ENCODE assay signal across 11 cellular contexts in the genomic region with DNA sequence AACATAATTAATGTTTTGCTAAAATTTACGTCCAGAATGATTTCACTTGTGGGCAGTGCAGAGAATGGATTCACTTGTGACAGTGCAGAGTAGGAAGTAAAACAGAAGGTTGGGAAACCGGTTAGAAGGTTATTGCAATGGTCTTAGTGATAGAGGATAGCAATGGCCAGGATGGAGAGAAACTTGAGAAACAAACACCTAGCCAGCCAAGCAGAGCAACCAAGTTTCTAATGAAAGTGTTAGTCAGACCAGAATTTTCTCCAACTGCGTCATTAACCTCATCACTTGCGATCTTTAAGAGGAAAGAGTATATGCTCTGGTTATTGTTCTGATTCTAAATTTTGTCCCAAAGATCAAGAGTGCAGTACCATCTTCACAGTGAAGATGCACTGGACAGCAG. TPM values are rescaled to one million over a fixed set of nuclear protein-coding genes. Genes with fewer than 3 reads are reported as not detected.
A peak's percentile ranks its signal among the peaks of the same experiment; 100 is the strongest.
DNase-seq lines count a peak whose midpoint lies in the region; ATAC-seq and TF ChIP-seq lines count a peak whose summit lies in the region.
"Had no signal": no experiment of that assay in that cellular context is flagged by ENCODE, and none has a peak within 500 bp of the region (broad histone marks: within the 10 kb centered on the region; RNA-seq: fewer than 3 reads in every experiment).

No MANE protein-coding gene starts in this region.

- CTCF ChIA-PET in RWPE1 (lab: Yijun Ruan, JAX) = no interaction called here

- intact Hi-C loops in thyroid gland (cut with DNase I) = no loop called here

- 92% methylated on average over 4 of the region's 4 CpGs for WGBS in thyroid gland, 2 donors

- no peaks in the 10 kb centered on the region for H3K27me3 ChIP-seq in thyroid gland
- H3K27me3 ChIP-seq: transverse colon had no signal

- H3K4me3 ChIP-seq in thyroid gland (replicated peaks in 1 of 3) = no peak overlapping the region
- H3K4me3 ChIP-seq: transverse colon had no signal

- ATAC-seq in GM19372 (IDR thresholded peaks at IDR 0.05; ENCODE audit: low read depth, unreplicated experiment) = peak; percentile 45
- ATAC-seq in HG02798 (IDR thresholded peaks at IDR 0.05; ENCODE audit: poor library complexity, unreplicated experiment) = peak; percentile 57
- ATAC-seq in HG03521 (IDR thresholded peaks at IDR 0.05; ENCODE audit: unreplicated experiment) = peak; percentile 61

- DNase-seq in CD1c-positive myeloid dendritic cell (ENCODE audit: extremely low spot score) = peak; percentile 45
- no peak for DNase-seq in thyroid gland
- DNase-seq in NCI-H526 (lab: John Stamatoyannopoulos, UW) = no peak
- no peak for DNase-seq in NCI-H82 (lab: John Stamatoyannopoulos, UW)
- DNase-seq in RWPE1 (ENCODE audit: low spot score) = no peak
- DNase-seq: activated T-cell treated with anti-CD3 and anti-CD28 coated beads, Interleukin-2, amount 50 U/mL, for 48 hours; transverse colon had no signal

- TF ChIP-seq CTCF in thyroid gland (IDR thresholded peaks at IDR 0.05) = no peak
- no peak for TF ChIP-seq CTCF in RWPE1 (conservative IDR thresholded peaks at IDR 0.05; ENCODE audit: low read depth)

- no peaks in the 10 kb centered on the region for H3K4me1 ChIP-seq in thyroid gland
- H3K4me1 ChIP-seq: parathyroid adenoma had no signal

- no peaks in the 10 kb centered on the region for H3K9me3 ChIP-seq in thyroid gland
- H3K9me3 ChIP-seq: transverse colon had no signal

- H3K27ac ChIP-seq in thyroid gland (no peak overlapping the region), RWPE1 (no peak overlapping the region)
- H3K27ac ChIP-seq: parathyroid adenoma had no signal

- POLR2A ChIA-PET in RWPE1 (lab: Yijun Ruan, JAX; ENCODE audit: low non-redundant PET) = no interaction called here

- no peaks in the 10 kb centered on the region for H3K36me3 ChIP-seq in thyroid gland
- H3K36me3 ChIP-seq: transverse colon had no signal

- TF ChIP-seq POLR2A in thyroid gland (IDR thresholded peaks at IDR 0.05) = no peak

RNA-seq across cellular contexts. Expression of a gene that starts 50.0 kb away (rescaled TPM):
- 10 to 100 TPM; 13.3 to 17.5 (median 15.2) TPM for total RNA-seq in thyroid gland
